20 cellular contexts compared by ENCODE assay signal in the genomic region with DNA sequence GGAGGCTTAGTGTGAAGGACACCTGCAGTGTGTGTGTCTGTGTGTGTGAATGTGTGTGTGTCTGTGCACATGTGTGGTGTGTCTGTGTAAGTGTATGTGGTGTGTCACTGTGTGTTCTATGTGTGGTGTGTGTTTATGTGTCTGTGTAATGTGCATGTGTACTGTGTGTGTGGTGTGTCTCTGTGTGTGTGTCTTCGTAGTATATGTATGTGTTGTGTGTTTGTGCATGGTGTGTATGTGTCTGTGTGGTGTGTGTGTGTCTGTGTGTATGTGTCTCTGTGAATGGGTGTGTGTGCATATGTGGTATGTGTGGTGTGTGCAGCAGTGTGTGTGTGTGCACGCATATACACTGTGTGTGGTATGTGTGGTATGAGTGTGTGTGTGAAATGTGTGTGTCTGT.
"Had no signal": no experiment of that assay in that cellular context is flagged by ENCODE, and none has a peak within 500 bp of the region (broad histone marks: within the 10 kb centered on the region; RNA-seq: fewer than 3 reads in every experiment).

No MANE protein-coding gene starts in this region.

- DNase-seq: cortex of kidney; dorsolateral prefrontal cortex; effector CD8-positive, alpha-beta T cell; foreskin melanocyte; kidney; left cardiac atrium; left ventricle myocardium inferior; lower lobe of right lung; naive thymus-derived CD4-positive, alpha-beta T cell; nephron progenitor cell; sigmoid colon; stimulated activated CD4-positive, alpha-beta T cell treated with anti-CD3 and anti-CD28 coated beads, Interleukin-2, amount 100 ng/mL, for 24 hours; stimulated activated CD4-positive, alpha-beta T cell treated with anti-CD3 and anti-CD28 coated beads, Interleukin-4, amount 100 ng/mL, for 4 hours; stimulated activated naive B cell treated with anti-CD40 and anti-IgM and Interleukin-4, amounts not matched to agents 10 μg/mL and 1 μg/mL and 100 μg/mL, for 72 hours; stimulated activated naive CD8-positive, alpha-beta T cell treated with anti-CD3 and anti-CD28 coated beads, Interleukin-15, amount 100 ng/mL, for 72 hours; testis had no signal

- H3K4me2 ChIP-seq: hepatocyte had no signal

- H2AFZ ChIP-seq: hepatocyte had no signal

- H3K27ac ChIP-seq: dorsolateral prefrontal cortex, hepatocyte, left ventricle myocardium inferior, lower lobe of right lung, right atrium auricular region, sigmoid colon, skin epidermis, testis, tibial nerve had no signal

- H3K9me3 ChIP-seq: left ventricle myocardium inferior, lower lobe of right lung, right atrium auricular region, sigmoid colon, testis, tibial nerve had no signal

- H3K4me3 ChIP-seq: hepatocyte, left ventricle myocardium inferior, lower lobe of right lung, right atrium auricular region, sigmoid colon, skin epidermis, testis, tibial nerve had no signal

- H3K36me3 ChIP-seq: left ventricle myocardium inferior, lower lobe of right lung, right atrium auricular region, sigmoid colon, tibial nerve had no signal

- FAIRE-seq: kidney had no signal

- H3K4me1 ChIP-seq: testis had no signal

- H3K27me3 ChIP-seq: hepatocyte, right atrium auricular region, sigmoid colon, testis, tibial nerve had no signal
